ENCODE assay signal across 14 cellular contexts in the genomic region with DNA sequence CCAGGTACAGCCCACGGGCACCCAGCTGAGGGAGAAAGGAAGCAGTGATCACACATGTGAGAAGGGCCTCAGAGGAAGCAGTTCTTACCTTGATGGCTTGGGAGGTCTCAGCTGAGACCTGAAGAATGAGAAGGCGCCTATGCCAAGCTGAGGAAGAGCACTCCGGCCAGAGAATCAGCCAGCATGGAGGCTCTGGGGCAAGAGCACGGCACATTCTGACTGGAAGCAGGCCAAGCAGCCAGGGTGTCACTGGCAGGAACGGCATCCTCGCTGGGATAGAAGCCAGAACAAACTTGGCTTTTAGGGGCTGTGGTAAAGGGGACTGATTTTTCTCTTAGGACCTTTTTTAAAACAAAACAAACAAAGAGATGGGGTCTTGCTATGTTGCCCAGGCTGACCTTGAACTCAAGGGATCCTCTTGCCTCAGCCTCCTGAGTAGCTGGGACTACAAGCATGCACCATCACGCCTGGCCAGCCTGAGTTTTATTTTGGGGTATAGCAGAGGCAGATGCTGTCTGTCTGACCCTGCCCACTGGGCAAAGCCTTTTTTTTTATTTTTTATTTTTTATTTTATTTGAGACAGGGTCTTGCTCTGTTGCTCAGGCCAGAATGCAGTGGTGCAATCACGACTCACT. TPM values are rescaled to one million over a fixed set of nuclear protein-coding genes. Genes with fewer than 3 reads are reported as not detected.
DNase-seq lines count a peak whose midpoint lies in the region; ATAC-seq and TF ChIP-seq lines count a peak whose summit lies in the region.
"Had no signal": no experiment of that assay in that cellular context is flagged by ENCODE, and none has a peak within 500 bp of the region (broad histone marks: within the 10 kb centered on the region; RNA-seq: fewer than 3 reads in every experiment).

No MANE protein-coding gene starts in this region.

- H3K36me3 Mint-ChIP-seq in activated naive CD8-positive, alpha-beta T cell: peaks cover 6% of the 10 kb centered on the region
- peaks cover 41% of the 10 kb centered on the region for H3K36me3 Mint-ChIP-seq in activated naive CD8-positive, alpha-beta T cell treated with anti-CD3 and anti-CD28 coated beads, Interleukin-2, amount 50 U/mL, for 24 hours (ENCODE audit: low read depth)
- peaks cover 43% of the 10 kb centered on the region for H3K36me3 Mint-ChIP-seq in activated naive CD4-positive, alpha-beta T cell treated with anti-CD3 and anti-CD28 coated beads, Interleukin-2, amount 10 ng/mL, durations not matched to agents 7 days and 5 days

- no peak for DNase-seq in activated naive CD8-positive, alpha-beta T cell treated with anti-CD3 and anti-CD28 coated beads, Interleukin-2, amount 50 U/mL, for 24 hours
- DNase-seq in choroid plexus epithelial cell (ENCODE audit: low read depth) (peak; percentile 20), left colon (no peak), ureter (ENCODE audit: low spot score) (peak; percentile 55), NCI-H524 treated with DMSO at 0.1 percent for 48 hours (lab: John Stamatoyannopoulos, UW) (no peak), NOMO-1 (lab: John Stamatoyannopoulos, UW; ENCODE audit: unreplicated experiment in 2 of 2) (no peak)
- no peak for DNase-seq in activated naive CD4-positive, alpha-beta T cell treated with anti-CD3 and anti-CD28 coated beads, Interleukin-2, amount 10 ng/mL, durations not matched to agents 7 days and 5 days
- DNase-seq: NK-92 treated with Interleukin-12 subunit alpha and Interleukin-12 subunit beta, amount 100 ng/mL, for 24 hours; stimulated activated CD4-positive, alpha-beta T cell treated with anti-CD3 and anti-CD28 coated beads, Interleukin-4, amount 100 ng/mL, for 24 hours; stimulated activated naive CD4-positive, alpha-beta T cell treated with Interleukin-2 at 50 U/mL for 16 hours had no signal

- no peak for ATAC-seq in activated naive CD8-positive, alpha-beta T cell treated with anti-CD3 and anti-CD28 coated beads, Interleukin-2, amount 50 U/mL, for 24 hours
- ATAC-seq in left colon: peak; percentile 10

- no peak overlapping the region for H3K4me3 Mint-ChIP-seq in activated naive CD8-positive, alpha-beta T cell
- no peak overlapping the region for H3K4me3 Mint-ChIP-seq in activated naive CD8-positive, alpha-beta T cell treated with anti-CD3 and anti-CD28 coated beads, Interleukin-2, amount 50 U/mL, for 24 hours
- H3K4me3 Mint-ChIP-seq in activated naive CD4-positive, alpha-beta T cell treated with anti-CD3 and anti-CD28 coated beads, Interleukin-2, amount 10 ng/mL, durations not matched to agents 7 days and 5 days: no peak overlapping the region
- H3K4me3 Mint-ChIP-seq: B cell had no signal

- no peak overlapping the region for H3K4me3 ChIP-seq in choroid plexus epithelial cell (ENCODE audit: low read depth, low read length)

- CTCF ChIA-PET in activated naive CD4-positive, alpha-beta T cell treated with anti-CD3 and anti-CD28 coated beads, Interleukin-2, amount 10 ng/mL, durations not matched to agents 7 days and 5 days (lab: Charles Lee): interaction anchor here (0.6 kb wide), 1 partner anchor 12 kb away, joined by 3 read pairs; no protein-coding TSS in a partner anchor

- H3K4me1 Mint-ChIP-seq in activated naive CD8-positive, alpha-beta T cell (ENCODE audit: low read depth): no peaks in the 10 kb centered on the region
- H3K4me1 Mint-ChIP-seq in activated naive CD8-positive, alpha-beta T cell treated with anti-CD3 and anti-CD28 coated beads, Interleukin-2, amount 50 U/mL, for 24 hours: no peaks in the 10 kb centered on the region
- H3K4me1 Mint-ChIP-seq in activated naive CD4-positive, alpha-beta T cell treated with anti-CD3 and anti-CD28 coated beads, Interleukin-2, amount 10 ng/mL, durations not matched to agents 7 days and 5 days: no peaks in the 10 kb centered on the region
- H3K4me1 Mint-ChIP-seq: B cell had no signal

- peak overlapping the region; percentile 58 for H3K27ac Mint-ChIP-seq in activated naive CD8-positive, alpha-beta T cell
- H3K27ac Mint-ChIP-seq in activated naive CD8-positive, alpha-beta T cell treated with anti-CD3 and anti-CD28 coated beads, Interleukin-2, amount 50 U/mL, for 24 hours: no peak overlapping the region
- H3K27ac Mint-ChIP-seq in activated naive CD4-positive, alpha-beta T cell treated with anti-CD3 and anti-CD28 coated beads, Interleukin-2, amount 10 ng/mL, durations not matched to agents 7 days and 5 days: no peak overlapping the region
- H3K27ac Mint-ChIP-seq: B cell had no signal

- no peak for TF ChIP-seq CTCF in choroid plexus epithelial cell (conservative IDR thresholded peaks at IDR 0.05; ENCODE audit: low read depth, low read length)

- H3K9me3 Mint-ChIP-seq in activated naive CD8-positive, alpha-beta T cell (ENCODE audit: low read depth): no peaks in the 10 kb centered on the region
- H3K9me3 Mint-ChIP-seq in activated naive CD8-positive, alpha-beta T cell treated with anti-CD3 and anti-CD28 coated beads, Interleukin-2, amount 50 U/mL, for 24 hours: no peaks in the 10 kb centered on the region
- H3K9me3 Mint-ChIP-seq in activated naive CD4-positive, alpha-beta T cell treated with anti-CD3 and anti-CD28 coated beads, Interleukin-2, amount 10 ng/mL, durations not matched to agents 7 days and 5 days: no peaks in the 10 kb centered on the region

- intact Hi-C loops in left colon (cut with DNase I, micrococcal nuclease): no loop called here

- no peaks in the 10 kb centered on the region for H3K27me3 Mint-ChIP-seq in activated naive CD8-positive, alpha-beta T cell
- H3K27me3 Mint-ChIP-seq in activated naive CD8-positive, alpha-beta T cell treated with anti-CD3 and anti-CD28 coated beads, Interleukin-2, amount 50 U/mL, for 24 hours: no peaks in the 10 kb centered on the region
- no peaks in the 10 kb centered on the region for H3K27me3 Mint-ChIP-seq in activated naive CD4-positive, alpha-beta T cell treated with anti-CD3 and anti-CD28 coated beads, Interleukin-2, amount 10 ng/mL, durations not matched to agents 7 days and 5 days
- H3K27me3 Mint-ChIP-seq: B cell, progenitor cell of endocrine pancreas had no signal

RNA-seq across cellular contexts. Expression of gene GHRH, which starts 17.6 kb away (rescaled TPM):
- total RNA-seq in left colon: not detected
- not detected for total RNA-seq in ureter
- total RNA-seq: aorta, B cell, progenitor cell of endocrine pancreas had no signal

RNA-seq across cellular contexts. Expression of gene MANBAL, which starts 45.4 kb away (rescaled TPM):
- total RNA-seq in left colon (10 to 100 TPM; 35.3 to 37.2 TPM), ureter (73.9 TPM)

Comparison
In these comparisons a context has a peak if more than half of its experiments do, and no peak if none do; other contexts are left out.
1. DNase-seq: peak in choroid plexus epithelial cell (single experiment) and ureter (single experiment); none in activated naive CD8-positive, alpha-beta T cell treated with anti-CD3 and anti-CD28 coated beads, Interleukin-2, amount 50 U/mL, for 24 hours (single experiment), left colon (0 of 2), NCI-H524 treated with DMSO at 0.1 percent for 48 hours (single experiment), activated naive CD4-positive, alpha-beta T cell treated with anti-CD3 and anti-CD28 coated beads, Interleukin-2, amount 10 ng/mL, durations not matched to agents 7 days and 5 days (single experiment) and NOMO-1 (0 of 2).